Comparison of ENCODE assay signal across 8 cellular contexts in genomic region chr6:70566751-70567382, GRCh38. TPM values are rescaled to one million over a fixed set of nuclear protein-coding genes. Genes with fewer than 3 reads are reported as not detected.
DNase-seq lines count a peak whose midpoint lies in the region; ATAC-seq and TF ChIP-seq lines count a peak whose summit lies in the region.

Gene SDHAF4, plus strand, starts transcription at chr6:70566930. Its CDS starts 11 bp downstream, at chr6:70566941.

- H3K9me3 ChIP-seq in esophagus (ENCODE audit: control insufficient read depth in 2 of 2, insufficient read depth in 1 of 2, low read depth in 1 of 2, low read length in 1 of 2) (no peaks in the 10 kb centered on the region), mucosa of stomach (ENCODE audit: control insufficient read depth, low read length) (no peaks in the 10 kb centered on the region)

- H3K36me3 ChIP-seq in esophagus (ENCODE audit: control insufficient read depth in 2 of 2, insufficient read depth in 2 of 2, low read length in 1 of 2) (no peaks in the 10 kb centered on the region), mucosa of stomach (ENCODE audit: control insufficient read depth, insufficient read depth, low read length) (no peaks in the 10 kb centered on the region)

- H3K27ac ChIP-seq in esophagus (ENCODE audit: low read depth in 2 of 2, low read length in 1 of 2) = peak within 1 kb of the TSS; percentile 70 to 71

- ATAC-seq in GM21619 (IDR thresholded peaks at IDR 0.05; ENCODE audit: unreplicated experiment) = peak; percentile 99

- TF ChIP-seq RAD21 in Ishikawa (IDR thresholded peaks at IDR 0.05; ENCODE audit: low read depth) = no peak

- H3K4me3 ChIP-seq in esophagus (ENCODE audit: low read depth in 1 of 2, low read length in 2 of 2) (peak within 1 kb of the TSS; percentile 65 to 91), mucosa of stomach (ENCODE audit: low read length) (peak within 1 kb of the TSS; percentile 85)

- TF ChIP-seq EP300 in Ishikawa (IDR thresholded peaks at IDR 0.05; ENCODE audit: borderline replicate concordance) = no peak

- DNase-seq in DMS53 (lab: John Stamatoyannopoulos, UW) (peak; percentile 98), OCI-M2 (lab: John Stamatoyannopoulos, UW; ENCODE audit: unreplicated experiment) (peak; percentile 75)
- DNase-seq in activated T-cell treated with anti-CD3 and anti-CD28 coated beads, Interleukin-2, amount 50 U/mL, for 1 hour = peak; percentile 97
- peak; percentile 96 for DNase-seq in stimulated activated CD8-positive, alpha-beta memory T cell treated with anti-CD3 and anti-CD28 coated beads, Interleukin-4, amount 100 ng/mL, for 48 hours

- WGBS in esophagus, 2 donors = 0 to 1% methylated on average over 49 of the region's 49 CpGs

- H3K4me1 ChIP-seq in esophagus (ENCODE audit: control insufficient read depth in 2 of 2, insufficient read depth in 2 of 2, low read length in 1 of 2) (no peaks in the 10 kb centered on the region), mucosa of stomach (ENCODE audit: control insufficient read depth, insufficient read depth, low read length) (peaks cover 6% of the 10 kb centered on the region)

- H3K9ac ChIP-seq in mucosa of stomach (ENCODE audit: low read length) = peak within 1 kb of the TSS; percentile 96

- no peaks in the 10 kb centered on the region for H3K27me3 ChIP-seq in esophagus (ENCODE audit: control insufficient read depth in 1 of 2, insufficient read depth in 2 of 2, low read length in 2 of 2)
- peaks cover 5% of the 10 kb centered on the region for H3K27me3 ChIP-seq in mucosa of stomach (ENCODE audit: control insufficient read depth, insufficient read depth, low read length)

TF ChIP-seq in Ishikawa, 13 proteins besides CTCF, POLR2A, EP300 and RAD21:
- no peak; the same call in 1 of the 2 replicates for TF ChIP-seq NFIC (IDR thresholded peaks at IDR 0.05)
- TF ChIP-seq FOXM1 (IDR thresholded peaks at IDR 0.05; ENCODE audit: borderline replicate concordance, low read depth) = no peak
- TF ChIP-seq YY1 (IDR thresholded peaks at IDR 0.05; ENCODE audit: low read depth) = peak; percentile 86
- TF ChIP-seq REST (IDR thresholded peaks at IDR 0.05; ENCODE audit: low read depth) = no peak
- peak; percentile 68; the same call in 1 of the 2 replicates for TF ChIP-seq ZBTB7A (IDR thresholded peaks at IDR 0.05; ENCODE audit: low read depth)
- TF ChIP-seq EGR1 (IDR thresholded peaks at IDR 0.05) = 0 out of 2 replicates have a peak, but pooled peaks have one; percentile 33
- peak; percentile 79 for TF ChIP-seq TAF1 (IDR thresholded peaks at IDR 0.05; ENCODE audit: low read depth)
- TF ChIP-seq TCF12 (IDR thresholded peaks at IDR 0.05; ENCODE audit: low read depth) = peak; percentile 54
- no peak for TF ChIP-seq CEBPB (IDR thresholded peaks at IDR 0.05)
- no peak for TF ChIP-seq CREB1 (IDR thresholded peaks at IDR 0.05; ENCODE audit: low read depth)
- TF ChIP-seq USF1 (IDR thresholded peaks at IDR 0.05) = no peak
- no peak for TF ChIP-seq TEAD4 (IDR thresholded peaks at IDR 0.05)
- TF ChIP-seq MAX (IDR thresholded peaks at IDR 0.05) = peak; percentile 87

RNA-seq across cellular contexts. Expression of gene SDHAF4, which starts in this region (rescaled TPM):
- polyA plus RNA-seq in esophagus = 10 to 100 TPM in 1 of 2 donors, 1 to 10 TPM in 1; 4.9 to 10.1 TPM

Comparison
In these comparisons a context has a peak if more than half of its experiments do, and no peak if none do; other contexts are left out.
1. Peak in every context shown above with its lines: DNase-seq, ATAC-seq, H3K4me3 ChIP-seq and H3K27ac ChIP-seq.